1 cellular context compared by ENCODE assay signal in the genomic region with DNA sequence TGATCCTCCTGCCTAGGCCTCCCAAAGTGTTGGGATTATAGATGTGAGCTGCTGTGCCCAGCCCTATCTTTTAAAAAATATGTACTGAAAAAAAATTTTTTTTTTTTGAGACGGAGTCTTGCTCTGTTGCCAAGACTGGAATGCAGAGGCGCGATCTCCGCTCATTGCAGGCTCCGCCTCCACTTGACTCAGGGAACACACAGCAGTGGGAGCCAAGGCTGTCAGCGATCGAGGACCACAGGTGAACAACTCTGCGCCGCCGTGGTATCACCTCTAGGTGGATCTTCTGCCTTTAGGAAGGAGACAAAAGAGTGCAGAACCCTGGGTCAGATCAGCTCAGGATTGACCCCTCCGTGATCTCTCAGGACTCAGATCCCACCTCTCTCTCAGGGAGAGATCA.
TF ChIP-seq lines count a peak whose summit lies in the region.

No MANE protein-coding gene starts in this region.

TF ChIP-seq in IMR-90, 13 proteins besides CTCF, POLR2A, EP300 and RAD21:
- no peak for TF ChIP-seq NFE2L2 (IDR thresholded peaks at IDR 0.05; ENCODE audit: low read depth, low read length)
- TF ChIP-seq MAFK (IDR thresholded peaks at IDR 0.05; ENCODE audit: low read depth, low read length): no peak
- TF ChIP-seq CEBPB (IDR thresholded peaks at IDR 0.05; ENCODE audit: low read depth, low read length): no peak
- TF ChIP-seq MXI1 (IDR thresholded peaks at IDR 0.05; ENCODE audit: borderline replicate concordance, low read depth, low read length): no peak
- no peak for TF ChIP-seq BHLHE40 (IDR thresholded peaks at IDR 0.05; ENCODE audit: low read depth, low read length)
- no peak for TF ChIP-seq MAZ (IDR thresholded peaks at IDR 0.05; ENCODE audit: borderline replicate concordance, low read depth, low read length)
- no peak for TF ChIP-seq RFX5 (IDR thresholded peaks at IDR 0.05; ENCODE audit: low read depth, low read length)
- no peak for TF ChIP-seq USF2 (IDR thresholded peaks at IDR 0.05; ENCODE audit: low read depth, low read length)
- no peak for TF ChIP-seq FOS (IDR thresholded peaks at IDR 0.05; ENCODE audit: low read depth, low read length)
- TF ChIP-seq CHD1 (IDR thresholded peaks at IDR 0.05; ENCODE audit: low read depth, low read length): no peak
